ENCODE assay signal across 1 cellular context in genomic region chr7:23105086-23105643, GRCh38.
TF ChIP-seq lines count a peak whose summit lies in the region.

No MANE protein-coding gene starts in this region.

TF ChIP-seq in K562, 482 proteins besides CTCF, POLR2A, EP300 and RAD21 (continued from another document):
- TF ChIP-seq, protein P1, sequence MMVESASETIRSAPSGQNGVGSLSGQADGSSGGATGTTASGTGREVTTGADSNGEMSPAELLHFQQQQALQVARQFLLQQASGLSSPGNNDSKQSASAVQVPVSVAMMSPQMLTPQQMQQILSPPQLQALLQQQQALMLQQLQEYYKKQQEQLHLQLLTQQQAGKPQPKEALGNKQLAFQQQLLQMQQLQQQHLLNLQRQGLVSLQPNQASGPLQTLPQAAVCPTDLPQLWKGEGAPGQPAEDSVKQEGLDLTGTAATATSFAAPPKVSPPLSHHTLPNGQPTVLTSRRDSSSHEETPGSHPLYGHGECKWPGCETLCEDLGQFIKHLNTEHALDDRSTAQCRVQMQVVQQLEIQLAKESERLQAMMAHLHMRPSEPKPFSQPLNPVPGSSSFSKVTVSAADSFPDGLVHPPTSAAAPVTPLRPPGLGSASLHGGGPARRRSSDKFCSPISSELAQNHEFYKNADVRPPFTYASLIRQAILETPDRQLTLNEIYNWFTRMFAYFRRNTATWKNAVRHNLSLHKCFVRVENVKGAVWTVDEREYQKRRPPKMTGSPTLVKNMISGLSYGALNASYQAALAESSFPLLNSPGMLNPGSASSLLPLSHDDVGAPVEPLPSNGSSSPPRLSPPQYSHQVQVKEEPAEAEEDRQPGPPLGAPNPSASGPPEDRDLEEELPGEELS (CRISPR knock-in tag; IDR thresholded peaks at IDR 0.05; ENCODE audit: borderline replicate concordance), result no peak
- no peak for TF ChIP-seq TCF7L2 (IDR thresholded peaks at IDR 0.05; ENCODE audit: low read depth, low read length)
- no peak for TF ChIP-seq ZNF436 (CRISPR knock-in tag; IDR thresholded peaks at IDR 0.05)
- TF ChIP-seq HMBOX1 (IDR thresholded peaks at IDR 0.05), result peak; percentile 49; the same call in 1 of the 2 replicates
- no peak for TF ChIP-seq ESRRB (CRISPR knock-in tag; IDR thresholded peaks at IDR 0.05; ENCODE audit: borderline replicate concordance)
- TF ChIP-seq ZNF184 (CRISPR knock-in tag; IDR thresholded peaks at IDR 0.05), result no peak
- TF ChIP-seq MAFG (tag; conservative IDR thresholded peaks at IDR 0.05), result no peak
- TF ChIP-seq KDM2B (CRISPR knock-in tag; IDR thresholded peaks at IDR 0.05), result no peak
- no peak for TF ChIP-seq PTTG1 (tag; IDR thresholded peaks at IDR 0.05; ENCODE audit: low read depth)
- TF ChIP-seq, protein P2, sequence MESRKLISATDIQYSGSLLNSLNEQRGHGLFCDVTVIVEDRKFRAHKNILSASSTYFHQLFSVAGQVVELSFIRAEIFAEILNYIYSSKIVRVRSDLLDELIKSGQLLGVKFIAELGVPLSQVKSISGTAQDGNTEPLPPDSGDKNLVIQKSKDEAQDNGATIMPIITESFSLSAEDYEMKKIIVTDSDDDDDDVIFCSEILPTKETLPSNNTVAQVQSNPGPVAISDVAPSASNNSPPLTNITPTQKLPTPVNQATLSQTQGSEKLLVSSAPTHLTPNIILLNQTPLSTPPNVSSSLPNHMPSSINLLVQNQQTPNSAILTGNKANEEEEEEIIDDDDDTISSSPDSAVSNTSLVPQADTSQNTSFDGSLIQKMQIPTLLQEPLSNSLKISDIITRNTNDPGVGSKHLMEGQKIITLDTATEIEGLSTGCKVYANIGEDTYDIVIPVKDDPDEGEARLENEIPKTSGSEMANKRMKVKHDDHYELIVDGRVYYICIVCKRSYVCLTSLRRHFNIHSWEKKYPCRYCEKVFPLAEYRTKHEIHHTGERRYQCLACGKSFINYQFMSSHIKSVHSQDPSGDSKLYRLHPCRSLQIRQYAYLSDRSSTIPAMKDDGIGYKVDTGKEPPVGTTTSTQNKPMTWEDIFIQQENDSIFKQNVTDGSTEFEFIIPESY (CRISPR knock-in tag; IDR thresholded peaks at IDR 0.05), result no peak
- TF ChIP-seq DNMT1 (IDR thresholded peaks at IDR 0.05), result peak; percentile 62; the same call in 1 of the 2 replicates
- no peak for TF ChIP-seq HNRNPUL1 (IDR thresholded peaks at IDR 0.05; ENCODE audit: low read length)
- no peak for TF ChIP-seq NFXL1 (CRISPR knock-in tag; IDR thresholded peaks at IDR 0.05)
- TF ChIP-seq MTA2 (IDR thresholded peaks at IDR 0.05; ENCODE audit: low read depth), result no peak
- peak; percentile 40; the same call in 1 of the 2 replicates for TF ChIP-seq ZNF766 (CRISPR knock-in tag; conservative IDR thresholded peaks at IDR 0.05)
- no peak for TF ChIP-seq OTX1 (CRISPR knock-in tag; IDR thresholded peaks at IDR 0.05)
- no peak for TF ChIP-seq ZFP30 (CRISPR knock-in tag; IDR thresholded peaks at IDR 0.05; ENCODE audit: borderline replicate concordance)
- no peak for TF ChIP-seq MAX (CRISPR knock-in tag; IDR thresholded peaks at IDR 0.05)
- TF ChIP-seq KDM1A (IDR thresholded peaks at IDR 0.05), result no peak
- TF ChIP-seq, protein P3, sequence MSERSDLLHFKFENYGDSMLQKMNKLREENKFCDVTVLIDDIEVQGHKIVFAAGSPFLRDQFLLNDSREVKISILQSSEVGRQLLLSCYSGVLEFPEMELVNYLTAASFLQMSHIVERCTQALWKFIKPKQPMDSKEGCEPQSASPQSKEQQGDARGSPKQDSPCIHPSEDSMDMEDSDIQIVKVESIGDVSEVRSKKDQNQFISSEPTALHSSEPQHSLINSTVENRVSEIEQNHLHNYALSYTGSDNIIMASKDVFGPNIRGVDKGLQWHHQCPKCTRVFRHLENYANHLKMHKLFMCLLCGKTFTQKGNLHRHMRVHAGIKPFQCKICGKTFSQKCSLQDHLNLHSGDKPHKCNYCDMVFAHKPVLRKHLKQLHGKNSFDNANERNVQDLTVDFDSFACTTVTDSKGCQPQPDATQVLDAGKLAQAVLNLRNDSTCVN (CRISPR knock-in tag; IDR thresholded peaks at IDR 0.05), result no peak
- TF ChIP-seq CBX8 (IDR thresholded peaks at IDR 0.05; ENCODE audit: borderline replicate concordance, extremely low read depth, low read depth, low read length, poor library complexity, severe bottlenecking), result no peak
- TF ChIP-seq, protein P4, sequence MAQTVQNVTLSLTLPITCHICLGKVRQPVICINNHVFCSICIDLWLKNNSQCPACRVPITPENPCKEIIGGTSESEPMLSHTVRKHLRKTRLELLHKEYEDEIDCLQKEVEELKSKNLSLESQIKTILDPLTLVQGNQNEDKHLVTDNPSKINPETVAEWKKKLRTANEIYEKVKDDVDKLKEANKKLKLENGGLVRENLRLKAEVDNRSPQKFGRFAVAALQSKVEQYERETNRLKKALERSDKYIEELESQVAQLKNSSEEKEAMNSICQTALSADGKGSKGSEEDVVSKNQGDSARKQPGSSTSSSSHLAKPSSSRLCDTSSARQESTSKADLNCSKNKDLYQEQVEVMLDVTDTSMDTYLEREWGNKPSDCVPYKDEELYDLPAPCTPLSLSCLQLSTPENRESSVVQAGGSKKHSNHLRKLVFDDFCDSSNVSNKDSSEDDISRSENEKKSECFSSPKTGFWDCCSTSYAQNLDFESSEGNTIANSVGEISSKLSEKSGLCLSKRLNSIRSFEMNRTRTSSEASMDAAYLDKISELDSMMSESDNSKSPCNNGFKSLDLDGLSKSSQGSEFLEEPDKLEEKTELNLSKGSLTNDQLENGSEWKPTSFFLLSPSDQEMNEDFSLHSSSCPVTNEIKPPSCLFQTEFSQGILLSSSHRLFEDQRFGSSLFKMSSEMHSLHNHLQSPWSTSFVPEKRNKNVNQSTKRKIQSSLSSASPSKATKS (CRISPR knock-in tag; IDR thresholded peaks at IDR 0.05), result no peak
- no peak for TF ChIP-seq MCM5 (IDR thresholded peaks at IDR 0.05; ENCODE audit: low read depth)
- no peak for TF ChIP-seq ADNP (tag; IDR thresholded peaks at IDR 0.05)
- TF ChIP-seq MNT (conservative IDR thresholded peaks at IDR 0.05), result peak in 1 of 2 experiments; percentile 71; a peak in 2 of 4 replicates
- TF ChIP-seq ZKSCAN1 (IDR thresholded peaks at IDR 0.05; ENCODE audit: low read depth, low read length), result no peak
- TF ChIP-seq MCM3 (IDR thresholded peaks at IDR 0.05), result no peak
- no peak for TF ChIP-seq ZNF277 (CRISPR knock-in tag; IDR thresholded peaks at IDR 0.05; ENCODE audit: borderline replicate concordance)
- no peak for TF ChIP-seq HDAC3 (IDR thresholded peaks at IDR 0.05; ENCODE audit: borderline replicate concordance, partially characterized antibody)
- no peak for TF ChIP-seq ZNF589 (CRISPR knock-in tag; IDR thresholded peaks at IDR 0.05; ENCODE audit: low read depth)
- TF ChIP-seq PURB (CRISPR knock-in tag; IDR thresholded peaks at IDR 0.05; ENCODE audit: low read depth), result no peak
- no peak for TF ChIP-seq ZNF431 (CRISPR knock-in tag; IDR thresholded peaks at IDR 0.05)
- TF ChIP-seq, protein P5, sequence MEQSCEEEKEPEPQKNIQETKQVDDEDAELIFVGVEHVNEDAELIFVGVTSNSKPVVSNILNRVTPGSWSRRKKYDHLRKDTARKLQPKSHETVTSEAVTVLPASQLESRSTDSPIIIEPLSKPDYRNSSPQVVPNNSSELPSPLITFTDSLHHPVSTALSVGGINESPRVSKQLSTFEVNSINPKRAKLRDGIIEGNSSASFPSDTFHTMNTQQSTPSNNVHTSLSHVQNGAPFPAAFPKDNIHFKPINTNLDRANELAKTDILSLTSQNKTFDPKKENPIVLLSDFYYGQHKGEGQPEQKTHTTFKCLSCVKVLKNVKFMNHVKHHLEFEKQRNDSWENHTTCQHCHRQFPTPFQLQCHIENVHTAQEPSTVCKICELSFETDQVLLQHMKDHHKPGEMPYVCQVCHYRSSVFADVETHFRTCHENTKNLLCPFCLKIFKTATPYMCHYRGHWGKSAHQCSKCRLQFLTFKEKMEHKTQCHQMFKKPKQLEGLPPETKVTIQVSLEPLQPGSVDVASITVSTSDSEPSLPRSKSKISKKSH (CRISPR knock-in tag; IDR thresholded peaks at IDR 0.05), result no peak
- no peak for TF ChIP-seq KHSRP (IDR thresholded peaks at IDR 0.05)
- no peak for TF ChIP-seq ZNF518B (CRISPR knock-in tag; IDR thresholded peaks at IDR 0.05)
- no peak for TF ChIP-seq EZH2 (IDR thresholded peaks at IDR 0.05; ENCODE audit: borderline replicate concordance, low read depth, low read length)
- TF ChIP-seq MCM7 (IDR thresholded peaks at IDR 0.05), result no peak
- no peak for TF ChIP-seq NCOA2 (IDR thresholded peaks at IDR 0.05; ENCODE audit: partially characterized antibody in 2 of 2)
